1 cellular context compared by ENCODE assay signal in genomic region chr6:87473419-87473903, GRCh38.
TF ChIP-seq lines count a peak whose summit lies in the region.

No MANE protein-coding gene starts in this region.

TF ChIP-seq in HepG2, 621 proteins besides CTCF, POLR2A, EP300 and RAD21 (continued from another document):
- TF ChIP-seq, protein P1, sequence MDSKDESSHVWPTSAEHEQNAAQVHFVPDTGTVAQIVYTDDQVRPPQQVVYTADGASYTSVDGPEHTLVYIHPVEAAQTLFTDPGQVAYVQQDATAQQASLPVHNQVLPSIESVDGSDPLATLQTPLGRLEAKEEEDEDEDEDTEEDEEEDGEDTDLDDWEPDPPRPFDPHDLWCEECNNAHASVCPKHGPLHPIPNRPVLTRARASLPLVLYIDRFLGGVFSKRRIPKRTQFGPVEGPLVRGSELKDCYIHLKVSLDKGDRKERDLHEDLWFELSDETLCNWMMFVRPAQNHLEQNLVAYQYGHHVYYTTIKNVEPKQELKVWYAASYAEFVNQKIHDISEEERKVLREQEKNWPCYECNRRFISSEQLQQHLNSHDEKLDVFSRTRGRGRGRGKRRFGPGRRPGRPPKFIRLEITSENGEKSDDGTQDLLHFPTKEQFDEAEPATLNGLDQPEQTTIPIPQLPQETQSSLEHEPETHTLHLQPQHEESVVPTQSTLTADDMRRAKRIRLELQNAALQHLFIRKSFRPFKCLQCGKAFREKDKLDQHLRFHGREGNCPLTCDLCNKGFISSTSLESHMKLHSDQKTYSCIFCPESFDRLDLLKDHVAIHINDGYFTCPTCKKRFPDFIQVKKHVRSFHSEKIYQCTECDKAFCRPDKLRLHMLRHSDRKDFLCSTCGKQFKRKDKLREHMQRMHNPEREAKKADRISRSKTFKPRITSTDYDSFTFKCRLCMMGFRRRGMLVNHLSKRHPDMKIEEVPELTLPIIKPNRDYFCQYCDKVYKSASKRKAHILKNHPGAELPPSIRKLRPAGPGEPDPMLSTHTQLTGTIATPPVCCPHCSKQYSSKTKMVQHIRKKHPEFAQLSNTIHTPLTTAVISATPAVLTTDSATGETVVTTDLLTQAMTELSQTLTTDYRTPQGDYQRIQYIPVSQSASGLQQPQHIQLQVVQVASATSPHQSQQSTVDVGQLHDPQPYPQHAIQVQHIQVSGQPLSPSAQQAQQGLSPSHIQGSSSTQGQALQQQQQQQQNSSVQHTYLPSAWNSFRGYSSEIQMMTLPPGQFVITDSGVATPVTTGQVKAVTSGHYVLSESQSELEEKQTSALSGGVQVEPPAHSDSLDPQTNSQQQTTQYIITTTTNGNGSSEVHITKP (CRISPR knock-in tag; IDR thresholded peaks at IDR 0.05; ENCODE audit: low read depth) = peak; percentile 50; the same call in 1 of the 2 replicates
- TF ChIP-seq ZNF724P (CRISPR knock-in tag; IDR thresholded peaks at IDR 0.05; ENCODE audit: borderline replicate concordance) = no peak
- no peak for TF ChIP-seq ZNF160 (CRISPR knock-in tag; IDR thresholded peaks at IDR 0.05)
- no peak for TF ChIP-seq ZZZ3 (CRISPR knock-in tag; IDR thresholded peaks at IDR 0.05; ENCODE audit: borderline replicate concordance)
- TF ChIP-seq GPN1 (CRISPR knock-in tag; IDR thresholded peaks at IDR 0.05; ENCODE audit: borderline replicate concordance) = no peak
- no peak for TF ChIP-seq NFIC (IDR thresholded peaks at IDR 0.05; ENCODE audit: low read length)
- peak; percentile 71 for TF ChIP-seq CEBPG (CRISPR knock-in tag; IDR thresholded peaks at IDR 0.05)
- peak; percentile 72 for TF ChIP-seq CEBPB (IDR thresholded peaks at IDR 0.05; ENCODE audit: borderline replicate concordance, low read depth, low read length)
- no peak; the same call in 1 of the 2 replicates for TF ChIP-seq ZNF607 (CRISPR knock-in tag; IDR thresholded peaks at IDR 0.05; ENCODE audit: borderline replicate concordance)
- no peak for TF ChIP-seq POGZ (CRISPR knock-in tag; IDR thresholded peaks at IDR 0.05)
- 0 out of 2 replicates have a peak, but pooled peaks have one; percentile 60 for TF ChIP-seq ZNF709 (CRISPR knock-in tag; IDR thresholded peaks at IDR 0.05)
- no peak for TF ChIP-seq ZSCAN31 (CRISPR knock-in tag; IDR thresholded peaks at IDR 0.05; ENCODE audit: low read depth)
- TF ChIP-seq ZNF256 (CRISPR knock-in tag; conservative IDR thresholded peaks at IDR 0.05) = no peak
- 0 out of 2 replicates have a peak, but pooled peaks have one; percentile 9 for TF ChIP-seq NCOA1 (CRISPR knock-in tag; IDR thresholded peaks at IDR 0.05)
- TF ChIP-seq DNMT1 (CRISPR knock-in tag; IDR thresholded peaks at IDR 0.05) = no peak
- TF ChIP-seq RFX3 (CRISPR knock-in tag; IDR thresholded peaks at IDR 0.05) = no peak
- no peak for TF ChIP-seq SMAD1 (CRISPR knock-in tag; IDR thresholded peaks at IDR 0.05; ENCODE audit: borderline replicate concordance, low read depth)
- TF ChIP-seq ZBTB38 (CRISPR knock-in tag; IDR thresholded peaks at IDR 0.05) = 0 out of 2 replicates have a peak, but pooled peaks have one; percentile 0
- TF ChIP-seq KAT8 (CRISPR knock-in tag; IDR thresholded peaks at IDR 0.05) = no peak
- TF ChIP-seq ZNF83 (CRISPR knock-in tag; IDR thresholded peaks at IDR 0.05; ENCODE audit: borderline replicate concordance) = no peak
- TF ChIP-seq, protein P2, sequence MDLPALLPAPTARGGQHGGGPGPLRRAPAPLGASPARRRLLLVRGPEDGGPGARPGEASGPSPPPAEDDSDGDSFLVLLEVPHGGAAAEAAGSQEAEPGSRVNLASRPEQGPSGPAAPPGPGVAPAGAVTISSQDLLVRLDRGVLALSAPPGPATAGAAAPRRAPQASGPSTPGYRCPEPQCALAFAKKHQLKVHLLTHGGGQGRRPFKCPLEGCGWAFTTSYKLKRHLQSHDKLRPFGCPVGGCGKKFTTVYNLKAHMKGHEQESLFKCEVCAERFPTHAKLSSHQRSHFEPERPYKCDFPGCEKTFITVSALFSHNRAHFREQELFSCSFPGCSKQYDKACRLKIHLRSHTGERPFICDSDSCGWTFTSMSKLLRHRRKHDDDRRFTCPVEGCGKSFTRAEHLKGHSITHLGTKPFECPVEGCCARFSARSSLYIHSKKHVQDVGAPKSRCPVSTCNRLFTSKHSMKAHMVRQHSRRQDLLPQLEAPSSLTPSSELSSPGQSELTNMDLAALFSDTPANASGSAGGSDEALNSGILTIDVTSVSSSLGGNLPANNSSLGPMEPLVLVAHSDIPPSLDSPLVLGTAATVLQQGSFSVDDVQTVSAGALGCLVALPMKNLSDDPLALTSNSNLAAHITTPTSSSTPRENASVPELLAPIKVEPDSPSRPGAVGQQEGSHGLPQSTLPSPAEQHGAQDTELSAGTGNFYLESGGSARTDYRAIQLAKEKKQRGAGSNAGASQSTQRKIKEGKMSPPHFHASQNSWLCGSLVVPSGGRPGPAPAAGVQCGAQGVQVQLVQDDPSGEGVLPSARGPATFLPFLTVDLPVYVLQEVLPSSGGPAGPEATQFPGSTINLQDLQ (CRISPR knock-in tag; IDR thresholded peaks at IDR 0.05) = 0 out of 2 replicates have a peak, but pooled peaks have one; percentile 56
- TF ChIP-seq ZNF382 (CRISPR knock-in tag; IDR thresholded peaks at IDR 0.05; ENCODE audit: borderline replicate concordance) = no peak
- no peak for TF ChIP-seq ZFX (CRISPR knock-in tag; IDR thresholded peaks at IDR 0.05; ENCODE audit: low read depth)
- TF ChIP-seq HMGA1 (CRISPR knock-in tag; conservative IDR thresholded peaks at IDR 0.05) = no peak
- no peak for TF ChIP-seq ZNF766 (CRISPR knock-in tag; IDR thresholded peaks at IDR 0.05; ENCODE audit: borderline replicate concordance)
- no peak for TF ChIP-seq SYNCRIP (IDR thresholded peaks at IDR 0.05; ENCODE audit: insufficient read depth, low read depth, low read length)
- no peak for TF ChIP-seq ADNP (CRISPR knock-in tag; IDR thresholded peaks at IDR 0.05)
- no peak for TF ChIP-seq CHCHD3 (CRISPR knock-in tag; IDR thresholded peaks at IDR 0.05)
- TF ChIP-seq ZFP62 (CRISPR knock-in tag; IDR thresholded peaks at IDR 0.05) = no peak
- no peak for TF ChIP-seq ZSCAN30 (CRISPR knock-in tag; IDR thresholded peaks at IDR 0.05)
- TF ChIP-seq ZNF737 (CRISPR knock-in tag; IDR thresholded peaks at IDR 0.05; ENCODE audit: borderline replicate concordance) = 0 out of 2 replicates have a peak, but pooled peaks have one; percentile 0
- TF ChIP-seq ZNF674 (CRISPR knock-in tag; IDR thresholded peaks at IDR 0.05; ENCODE audit: low read depth) = no peak
